ENCODE assay signal across 9 cellular contexts in genomic region chr2:135743860-135744259, GRCh38. TPM values are rescaled to one million over a fixed set of nuclear protein-coding genes. Genes with fewer than 3 reads are reported as not detected.
DNase-seq lines count a peak whose midpoint lies in the region; ATAC-seq and TF ChIP-seq lines count a peak whose summit lies in the region.
"Had no signal": no experiment of that assay in that cellular context is flagged by ENCODE, and none has a peak within 500 bp of the region (broad histone marks: within the 10 kb centered on the region; RNA-seq: fewer than 3 reads in every experiment).

No MANE protein-coding gene starts in this region.

- peaks cover 4% of the 10 kb centered on the region for H3K9me3 Mint-ChIP-seq in activated T-cell treated with anti-CD3 and anti-CD28 coated beads, Interleukin-2, amount 50 U/mL, for 4 hours
- H3K9me3 Mint-ChIP-seq in stimulated activated naive B cell treated with anti-CD40 and anti-IgM and Interleukin-4, amounts not matched to agents 10 μg/mL and 1 μg/mL and 100 μg/mL, for 72 hours = peaks cover 0 to 1% of the 10 kb centered on the region in 2 donors

- no peak for ATAC-seq in activated T-cell treated with anti-CD3 and anti-CD28 coated beads, Interleukin-2, amount 50 U/mL, for 4 hours
- ATAC-seq in stimulated activated naive B cell treated with anti-CD40 and anti-IgM and Interleukin-4, amounts not matched to agents 10 μg/mL and 1 μg/mL and 100 μg/mL, for 72 hours (replicated peaks) = no peak
- no peak for ATAC-seq in HG02885 (IDR thresholded peaks at IDR 0.05; ENCODE audit: poor library complexity, unreplicated experiment)
- ATAC-seq: left colon had no signal

- peak overlapping the region; percentile 29 for H3K4me3 ChIP-seq in fibroblast of the aortic adventitia (ENCODE audit: low read depth, low read length)

- H3K27ac Mint-ChIP-seq in stimulated activated naive B cell treated with anti-CD40 and anti-IgM and Interleukin-4, amounts not matched to agents 10 μg/mL and 1 μg/mL and 100 μg/mL, for 72 hours = peak overlapping the region; percentile 39

- H3K36me3 Mint-ChIP-seq in activated T-cell treated with anti-CD3 and anti-CD28 coated beads, Interleukin-2, amount 50 U/mL, for 4 hours (ENCODE audit: insufficient read depth) = peaks cover 23% of the 10 kb centered on the region
- H3K36me3 Mint-ChIP-seq in stimulated activated naive B cell treated with anti-CD40 and anti-IgM and Interleukin-4, amounts not matched to agents 10 μg/mL and 1 μg/mL and 100 μg/mL, for 72 hours = peaks cover 13 to 26% of the 10 kb centered on the region in 2 donors

- peaks cover 39% of the 10 kb centered on the region for H3K4me1 Mint-ChIP-seq in activated T-cell treated with anti-CD3 and anti-CD28 coated beads, Interleukin-2, amount 50 U/mL, for 4 hours (ENCODE audit: low read depth)
- peaks cover 16 to 18% of the 10 kb centered on the region in 2 donors for H3K4me1 Mint-ChIP-seq in stimulated activated naive B cell treated with anti-CD40 and anti-IgM and Interleukin-4, amounts not matched to agents 10 μg/mL and 1 μg/mL and 100 μg/mL, for 72 hours

- no peak for DNase-seq in activated T-cell treated with anti-CD3 and anti-CD28 coated beads, Interleukin-2, amount 50 U/mL, for 4 hours
- DNase-seq in activated T-cell treated with anti-CD3 and anti-CD28 coated beads for 4 hours (no peak), fibroblast of the aortic adventitia (ENCODE audit: low read depth) (peak; percentile 13), NK-92 (lab: John Stamatoyannopoulos, UW; ENCODE audit: unreplicated experiment) (no peak), HUDEP-2 (lab: John Stamatoyannopoulos, UW; ENCODE audit: unreplicated experiment in 76 of 76) (no peak)
- no peak for DNase-seq in stimulated activated naive B cell treated with anti-CD40 and anti-IgM and Interleukin-4, amounts not matched to agents 10 μg/mL and 1 μg/mL and 100 μg/mL, for 72 hours
- DNase-seq: left colon had no signal

- peak overlapping the region; percentile 62 for H3K4me3 Mint-ChIP-seq in activated T-cell treated with anti-CD3 and anti-CD28 coated beads, Interleukin-2, amount 50 U/mL, for 4 hours
- peak overlapping the region; percentile 51 to 59 for H3K4me3 Mint-ChIP-seq in stimulated activated naive B cell treated with anti-CD40 and anti-IgM and Interleukin-4, amounts not matched to agents 10 μg/mL and 1 μg/mL and 100 μg/mL, for 72 hours

- TF ChIP-seq CTCF in VCaP (conservative IDR thresholded peaks at IDR 0.05) (no peak), fibroblast of the aortic adventitia (IDR thresholded peaks at IDR 0.05; ENCODE audit: insufficient read depth, low read length) (no peak)

- peak overlapping the region; percentile 96; the same call in 1 of the 2 replicates for H3K27ac ChIP-seq in VCaP

- no peaks in the 10 kb centered on the region for H3K27me3 Mint-ChIP-seq in activated T-cell treated with anti-CD3 and anti-CD28 coated beads, Interleukin-2, amount 50 U/mL, for 4 hours (ENCODE audit: low read depth)
- H3K27me3 Mint-ChIP-seq in stimulated activated naive B cell treated with anti-CD40 and anti-IgM and Interleukin-4, amounts not matched to agents 10 μg/mL and 1 μg/mL and 100 μg/mL, for 72 hours = no peaks in the 10 kb centered on the region

RNA-seq across cellular contexts. Expression of gene UBXN4, which starts 2.2 kb away (rescaled TPM):
- 10 to 100 TPM; 78.2 to 91.1 (median 80.5) TPM for total RNA-seq in activated T-cell treated with anti-CD3 and anti-CD28 coated beads, Interleukin-2, amount 50 U/mL, for 4 hours
- total RNA-seq in fibroblast of the aortic adventitia (ENCODE audit: low replicate concordance) = 55.1 and 81.8 TPM in 2 replicates
